In the genomic region with DNA sequence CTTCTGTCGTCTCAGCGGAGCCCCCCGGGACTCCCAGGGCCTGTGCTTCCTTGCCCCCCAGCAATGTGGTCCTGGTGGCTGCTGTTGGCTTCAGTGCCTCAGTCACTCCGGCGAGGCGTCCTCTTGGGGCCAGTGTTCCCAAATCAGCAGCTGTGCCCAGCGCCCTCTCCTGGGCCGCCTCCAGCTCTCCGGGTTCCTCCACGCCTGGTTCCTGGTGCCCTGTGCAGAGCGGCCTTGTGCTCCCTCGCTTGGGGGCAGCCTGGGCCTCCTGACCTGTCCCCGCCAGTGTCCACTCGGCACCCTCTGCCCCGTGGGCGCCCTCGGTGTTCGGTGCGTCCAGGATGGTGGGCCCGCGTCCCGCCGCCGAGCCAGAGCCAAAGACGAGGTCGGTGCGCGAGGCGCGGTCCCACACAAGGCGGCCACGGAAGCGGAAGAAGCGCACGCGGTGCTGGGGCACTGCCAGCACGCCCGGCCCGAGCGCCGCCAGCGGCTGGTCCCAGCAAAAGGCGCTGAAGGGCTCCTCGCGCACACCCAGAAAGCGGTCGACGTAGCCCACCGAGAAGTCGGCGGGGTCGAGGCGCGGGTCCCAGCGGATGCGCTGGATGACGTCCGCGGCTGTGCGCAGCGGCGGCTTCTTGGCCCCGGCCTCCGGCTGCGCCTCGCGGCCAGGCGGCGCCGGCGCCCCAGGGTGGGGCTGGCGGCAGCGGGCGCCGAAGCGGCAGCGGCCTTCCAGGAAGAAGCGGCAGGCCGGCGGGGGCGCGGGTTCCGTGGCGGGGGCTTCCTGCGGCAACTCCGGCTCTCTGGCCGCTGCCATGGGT, we compare ENCODE assay signal across 8 cellular contexts. TPM values are rescaled to one million over a fixed set of nuclear protein-coding genes. Genes with fewer than 3 reads are reported as not detected.
DNase-seq lines count a peak whose midpoint lies in the region; ATAC-seq and TF ChIP-seq lines count a peak whose summit lies in the region.

No MANE protein-coding gene starts in this region.

- DNase-seq in C1 segment of cervical spinal cord (lab: John Stamatoyannopoulos, UW) (peak in 10 of 14 donors; percentile 6 to 79 (median 47)), amygdala (lab: John Stamatoyannopoulos, UW) (peak in 33 of 56 donors; percentile 13 to 73 (median 50)), hepatic stellate cell (ENCODE audit: low spot score) (peak; percentile 57), sigmoid colon (peak; percentile 90), NAMALWA (ENCODE audit: low spot score) (no peak)

- TF ChIP-seq POLR2A in sigmoid colon (IDR thresholded peaks at IDR 0.05), result no peak

- peak overlapping the region; percentile 58 for H3K4me3 Mint-ChIP-seq in T-helper 1 cell treated with Interleukin-12 subunit alpha and Interleukin-12 subunit beta and Interleukin-4 antibody, amounts not matched to agents 30 μg/mL and 1 μg/mL, for 36 hours

- TF ChIP-seq EP300 in sigmoid colon (IDR thresholded peaks at IDR 0.05), result no peak

- H3K9me3 ChIP-seq in sigmoid colon, result no peaks in the 10 kb centered on the region

- H3K27ac ChIP-seq in sigmoid colon, result peak overlapping the region; percentile 89 to 94 (median 91)

- peak overlapping the region; percentile 42 to 63 (median 60) for H3K4me3 ChIP-seq in sigmoid colon

- peak; percentile 4 for ATAC-seq in GM19372 (IDR thresholded peaks at IDR 0.05; ENCODE audit: low read depth, unreplicated experiment)
- peak; percentile 4 for ATAC-seq in HG03571 (IDR thresholded peaks at IDR 0.05; ENCODE audit: unreplicated experiment)

- WGBS in sigmoid colon, 2 donors, result 1 to 4% methylated on average over 87 of the region's 87 CpGs

- H3K4me1 Mint-ChIP-seq in T-helper 1 cell treated with Interleukin-12 subunit alpha and Interleukin-12 subunit beta and Interleukin-4 antibody, amounts not matched to agents 30 μg/mL and 1 μg/mL, for 36 hours (ENCODE audit: low read depth), result peaks cover 24% of the 10 kb centered on the region

- H3K27ac Mint-ChIP-seq in T-helper 1 cell treated with Interleukin-12 subunit alpha and Interleukin-12 subunit beta and Interleukin-4 antibody, amounts not matched to agents 30 μg/mL and 1 μg/mL, for 36 hours, result peak overlapping the region; percentile 92

- H3K36me3 Mint-ChIP-seq in T-helper 1 cell treated with Interleukin-12 subunit alpha and Interleukin-12 subunit beta and Interleukin-4 antibody, amounts not matched to agents 30 μg/mL and 1 μg/mL, for 36 hours (ENCODE audit: low read depth), result peaks cover 22% of the 10 kb centered on the region

- peaks cover 8% of the 10 kb centered on the region for H3K27me3 Mint-ChIP-seq in T-helper 1 cell treated with Interleukin-12 subunit alpha and Interleukin-12 subunit beta and Interleukin-4 antibody, amounts not matched to agents 30 μg/mL and 1 μg/mL, for 36 hours (ENCODE audit: low read depth)

- H3K36me3 ChIP-seq in sigmoid colon, result peaks cover 24 to 45% (median 37%) of the 10 kb centered on the region in 4 donors

- no peak for TF ChIP-seq CTCF in sigmoid colon (IDR thresholded peaks at IDR 0.05)

- H3K27me3 ChIP-seq in sigmoid colon, result no peaks in the 10 kb centered on the region

- peaks cover 0 to 48% (median 40%) of the 10 kb centered on the region in 4 donors for H3K4me1 ChIP-seq in sigmoid colon

- H3K9me3 Mint-ChIP-seq in T-helper 1 cell treated with Interleukin-12 subunit alpha and Interleukin-12 subunit beta and Interleukin-4 antibody, amounts not matched to agents 30 μg/mL and 1 μg/mL, for 36 hours, result no peaks in the 10 kb centered on the region

- intact Hi-C loops in sigmoid colon (cut with DNase I), result loop anchor here (1.0 to 10.0 kb wide), 4 partner anchors 12 to 652 kb away; a partner anchor contains a TSS

RNA-seq across cellular contexts. Expression of a gene that starts 0.7 kb away (rescaled TPM):
- total RNA-seq in sigmoid colon, result 1 to 10 TPM; 2.5 to 7.8 (median 3.6) TPM
- 10 to 100 TPM in 2 of 3 donors, 1 to 10 TPM in 1; 8.1 to 14.8 (median 13.2) TPM for polyA plus RNA-seq in sigmoid colon

RNA-seq across cellular contexts. Expression of a gene that starts 10.2 kb away (rescaled TPM):
- 10 to 100 TPM; 12.1 to 16.6 (median 13.1) TPM for total RNA-seq in sigmoid colon
- 100 to 1,000 TPM; 171 to 529 (median 348) TPM for polyA plus RNA-seq in sigmoid colon

RNA-seq across cellular contexts. Expression of a gene that starts 13.9 kb away (rescaled TPM):
- 100 to 1,000 TPM in 2 of 4 donors, 10 to 100 TPM in 2; 59.1 to 286 (median 107) TPM for total RNA-seq in sigmoid colon
- polyA plus RNA-seq in sigmoid colon, result 100 to 1,000 TPM in 1 of 3 donors, 10 to 100 TPM in 2; 13.6 to 148 (median 18.0) TPM

RNA-seq across cellular contexts. Expression of a gene that starts 39.7 kb away (rescaled TPM):
- not detected for total RNA-seq in sigmoid colon
- 1 to 10 TPM in 1 of 3 donors, not detected in 2; 1.9 TPM for polyA plus RNA-seq in sigmoid colon

RNA-seq across cellular contexts. Expression of a gene that starts 47.7 kb away (rescaled TPM):
- 1 to 10 TPM; 2.5 to 5.4 (median 3.7) TPM for total RNA-seq in sigmoid colon
- 1 to 10 TPM in 2 of 3 donors, under 1 TPM in 1; 0.23 to 2.2 (median 1.8) TPM for polyA plus RNA-seq in sigmoid colon
